ENCODE assay signal across 8 cellular contexts in the genomic region with DNA sequence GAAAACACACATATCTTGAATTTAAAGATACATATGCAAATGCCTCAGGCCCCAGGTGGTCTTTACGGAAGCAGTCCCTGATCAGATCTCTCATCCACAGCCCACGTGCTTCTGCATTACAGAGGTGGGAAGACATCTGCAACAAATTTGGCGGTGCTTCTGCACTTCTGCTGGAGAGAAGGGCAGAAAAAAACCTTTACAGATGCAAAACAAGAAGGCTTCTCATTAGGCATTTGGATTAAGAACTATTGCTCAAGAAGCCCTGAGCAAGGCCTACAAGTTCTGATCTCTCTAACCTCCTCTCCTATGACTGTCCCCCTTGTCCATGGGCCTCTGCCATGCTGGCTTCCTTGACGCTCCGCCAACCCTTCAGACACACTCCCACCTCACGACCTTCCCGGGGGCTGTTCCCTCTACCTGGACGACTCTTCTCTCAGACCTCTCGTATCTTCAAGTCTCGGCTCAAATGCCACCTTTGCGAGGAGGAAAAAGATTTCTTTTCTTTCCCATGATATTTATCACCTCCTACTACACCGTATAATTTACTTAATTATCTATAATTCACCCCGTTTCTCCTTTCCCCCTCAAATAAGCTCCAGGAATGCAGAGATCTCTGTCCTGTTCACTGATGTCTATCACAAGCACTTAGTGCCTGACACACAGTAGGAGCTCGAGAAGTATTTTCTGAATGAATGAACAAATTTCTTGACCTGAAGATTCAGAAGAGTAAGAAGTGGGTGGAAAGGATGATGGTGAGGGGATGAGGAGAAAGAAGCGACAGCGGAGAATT. TPM values are rescaled to one million over a fixed set of nuclear protein-coding genes. Genes with fewer than 3 reads are reported as not detected.
DNase-seq lines count a peak whose midpoint lies in the region; ATAC-seq, FAIRE-seq and TF ChIP-seq lines count a peak whose summit lies in the region.

No MANE protein-coding gene starts in this region.

- no peaks in the 10 kb centered on the region for H4K20me1 ChIP-seq in keratinocyte (ENCODE audit: control insufficient read depth, extremely low read depth, insufficient read depth, low read length)

- DNase-seq in cardiac muscle cell (ENCODE audit: low read depth in 1 of 2, low spot score in 1 of 2) (no peak), left cardiac atrium (no peak), keratinocyte (ENCODE audit: low read depth, low spot score) (no peak), testis (peak; percentile 51), AML-193 (lab: John Stamatoyannopoulos, UW) (no peak), DMS79 treated with DMSO at 0.1 percent for 48 hours (lab: John Stamatoyannopoulos, UW) (no peak), HuH-7.5 (ENCODE audit: low spot score) (no peak)
- no peak for DNase-seq in activated naive CD8-positive, alpha-beta T cell treated with anti-CD3 and anti-CD28 coated beads, Interleukin-2, amount 10 ng/mL, durations not matched to agents 7 days and 5 days

- no peak for ATAC-seq in left cardiac atrium
- no peak for ATAC-seq in activated naive CD8-positive, alpha-beta T cell treated with anti-CD3 and anti-CD28 coated beads, Interleukin-2, amount 10 ng/mL, durations not matched to agents 7 days and 5 days (ENCODE audit: low read depth)

- peaks cover 45% of the 10 kb centered on the region for H3K79me2 ChIP-seq in keratinocyte (ENCODE audit: control insufficient read depth, insufficient read depth, low read length)

- H3K27ac ChIP-seq in cardiac muscle cell (peak overlapping the region; percentile 92), keratinocyte (ENCODE audit: control insufficient read depth, insufficient read depth, low read length) (peak overlapping the region; percentile 72), testis (peak overlapping the region; percentile 87 to 98)

- H3K4me2 ChIP-seq in keratinocyte (ENCODE audit: control insufficient read depth, extremely low read depth, insufficient read depth, low read depth, low read length): peak overlapping the region; percentile 96

- peak overlapping the region; percentile 84 for H3K27ac Mint-ChIP-seq in activated naive CD8-positive, alpha-beta T cell treated with anti-CD3 and anti-CD28 coated beads, Interleukin-2, amount 10 ng/mL, durations not matched to agents 7 days and 5 days

- H3K27me3 ChIP-seq in cardiac muscle cell (no peaks in the 10 kb centered on the region), keratinocyte (ENCODE audit: control insufficient read depth, extremely low read depth, insufficient read depth, low read length) (no peaks in the 10 kb centered on the region), testis (no peaks in the 10 kb centered on the region)

- peaks cover 30% of the 10 kb centered on the region for H3K4me1 Mint-ChIP-seq in activated naive CD8-positive, alpha-beta T cell treated with anti-CD3 and anti-CD28 coated beads, Interleukin-2, amount 10 ng/mL, durations not matched to agents 7 days and 5 days

- 20 to 23% methylated on average over 16 of the region's 16 CpGs for WGBS in testis, 2 donors

- no peaks in the 10 kb centered on the region for H3K9me3 Mint-ChIP-seq in activated naive CD8-positive, alpha-beta T cell treated with anti-CD3 and anti-CD28 coated beads, Interleukin-2, amount 10 ng/mL, durations not matched to agents 7 days and 5 days

- POLR2A ChIA-PET in activated naive CD8-positive, alpha-beta T cell treated with anti-CD3 and anti-CD28 coated beads, Interleukin-2, amount 10 ng/mL, durations not matched to agents 7 days and 5 days (lab: Charles Lee): interaction anchor here (0.7 to 2.7 kb wide), 3 partner anchors 12 to 138 kb away, joined by 4 to 14 read pairs (median 4); a partner anchor contains a TSS

- no peaks in the 10 kb centered on the region for H3K27me3 Mint-ChIP-seq in activated naive CD8-positive, alpha-beta T cell treated with anti-CD3 and anti-CD28 coated beads, Interleukin-2, amount 10 ng/mL, durations not matched to agents 7 days and 5 days

- H3K4me1 ChIP-seq in cardiac muscle cell (ENCODE audit: low read depth) (peaks cover 8% of the 10 kb centered on the region), keratinocyte (ENCODE audit: control insufficient read depth, extremely low read depth, insufficient read depth, low read length) (peaks cover 6% of the 10 kb centered on the region), testis (peaks cover 34% of the 10 kb centered on the region)

- intact Hi-C loops in left cardiac atrium (cut with DNase I) (no loop called here), testis (cut with DNase I; ENCODE audit: low total_unique reads) (no loop called here)

- H3K36me3 ChIP-seq in cardiac muscle cell (no peaks in the 10 kb centered on the region), keratinocyte (ENCODE audit: control insufficient read depth in 2 of 2, extremely low read depth in 1 of 2, insufficient read depth in 2 of 2, low read length in 2 of 2) (peaks cover 0 to 4% of the 10 kb centered on the region in 2 experiments), testis (ENCODE audit: low read depth, missing control alignments) (no peaks in the 10 kb centered on the region)

- no peak for TF ChIP-seq POLR2A in testis (IDR thresholded peaks at IDR 0.05)

- H3K4me3 ChIP-seq in cardiac muscle cell (peak overlapping the region; percentile 65), keratinocyte (ENCODE audit: control insufficient read depth in 2 of 3, extremely low read depth in 1 of 3, insufficient read depth in 2 of 3, low read depth in 1 of 3, low read length in 3 of 3) (peak overlapping the region; percentile 83 to 86 (median 86)), testis (peak overlapping the region; percentile 88 to 99)

- FAIRE-seq in keratinocyte (lab: Jason Lieb, UNC): no peak

- H3K36me3 Mint-ChIP-seq in activated naive CD8-positive, alpha-beta T cell treated with anti-CD3 and anti-CD28 coated beads, Interleukin-2, amount 10 ng/mL, durations not matched to agents 7 days and 5 days: peaks cover 20% of the 10 kb centered on the region

- H3K9ac ChIP-seq in keratinocyte (ENCODE audit: control insufficient read depth, extremely low read depth, insufficient read depth, low read length): peak overlapping the region; percentile 82

- TF ChIP-seq CTCF in cardiac muscle cell (IDR thresholded peaks at IDR 0.05; ENCODE audit: low read depth, low read length) (no peak), keratinocyte (optimal IDR thresholded peaks at IDR 0.05 in 1 of 3, IDR thresholded peaks at IDR 0.05 in 1 of 3, conservative IDR thresholded peaks at IDR 0.05 in 1 of 3; ENCODE audit: extremely low read depth in 1 of 3, insufficient read depth in 2 of 3, low read length in 3 of 3) (no peak), testis (IDR thresholded peaks at IDR 0.05) (no peak)

- dilution Hi-C loops in keratinocyte (cut with MboI; ENCODE audit: extremely low pct_ligation_motif_present, low sequenced_read_pairs): no loop called here

- H2AFZ ChIP-seq in keratinocyte (ENCODE audit: control insufficient read depth, low read length): peak overlapping the region; percentile 74

- peak overlapping the region; percentile 92 for H3K4me3 Mint-ChIP-seq in activated naive CD8-positive, alpha-beta T cell treated with anti-CD3 and anti-CD28 coated beads, Interleukin-2, amount 10 ng/mL, durations not matched to agents 7 days and 5 days

- H3K9me1 ChIP-seq in keratinocyte (ENCODE audit: control insufficient read depth, extremely low read depth, insufficient read depth, low read length): no peaks in the 10 kb centered on the region

- H3K9me3 ChIP-seq in cardiac muscle cell (ENCODE audit: low read depth) (no peaks in the 10 kb centered on the region), keratinocyte (ENCODE audit: control insufficient read depth, low read depth, low read length) (no peaks in the 10 kb centered on the region), testis (no peaks in the 10 kb centered on the region)

RNA-seq across cellular contexts. Expression of a gene that starts 1.1 kb away (rescaled TPM):
- 11.6 and 21.1 TPM in 2 replicates for total RNA-seq in cardiac muscle cell
- 11.3 and 13.9 TPM in 2 replicates for polyA plus RNA-seq in cardiac muscle cell
- 10 to 100 TPM; 19.6 to 24.9 TPM for total RNA-seq in left cardiac atrium
- 10 to 100 TPM; 30.6 to 32.2 TPM for total RNA-seq in activated naive CD8-positive, alpha-beta T cell treated with anti-CD3 and anti-CD28 coated beads, Interleukin-2, amount 10 ng/mL, durations not matched to agents 7 days and 5 days
- 11.0 to 17.1 TPM (median 15.6 TPM) in 3 replicates for polyA plus RNA-seq in keratinocyte
- 5.3 TPM for polyA plus RNA-seq in keratinocyte (2011; ENCODE audit: low read depth)
- polyA plus RNA-seq in keratinocyte (2011; cell fraction: cytosol; rRNA removed): 10.0 and 18.5 TPM in 2 replicates
- polyA plus RNA-seq in keratinocyte (2011; cell fraction: nucleus; rRNA removed): 11.9 and 12.8 TPM in 2 replicates
- polyA plus RNA-seq in keratinocyte (2012; ENCODE audit: low replicate concordance): 11.2 and 12.5 TPM in 2 replicates
- polyA minus RNA-seq in keratinocyte: 13.6 to 28.5 TPM (median 14.7 TPM) in 3 replicates
- polyA minus RNA-seq in keratinocyte (2011; cell fraction: cytosol; rRNA and poly(A)+ RNA removed): 15.0 TPM
- polyA minus RNA-seq in keratinocyte (2011; cell fraction: nucleus; rRNA and poly(A)+ RNA removed): 15.5 and 20.7 TPM in 2 replicates
- 10 to 100 TPM; 59.2 to 64.0 TPM for total RNA-seq in testis
- 53.6 TPM for polyA plus RNA-seq in testis (ENCODE audit: insufficient read depth, low read depth, low replicate concordance)
